Comparison of ENCODE assay signal across 12 cellular contexts in genomic region chr5:123881791-123882244, GRCh38.
DNase-seq lines count a peak whose midpoint lies in the region; ATAC-seq and TF ChIP-seq lines count a peak whose summit lies in the region.
"Had no signal": no experiment of that assay in that cellular context is flagged by ENCODE, and none has a peak within 500 bp of the region (broad histone marks: within the 10 kb centered on the region; RNA-seq: fewer than 3 reads in every experiment).

No MANE protein-coding gene starts in this region.

- TF ChIP-seq CTCF in nephron (IDR thresholded peaks at IDR 0.05; ENCODE audit: unreplicated experiment in 3 of 3), result no peak
- no peak for TF ChIP-seq CTCF in esophagus squamous epithelium (IDR thresholded peaks at IDR 0.05)

- peaks cover 0 to 18% (median 3%) of the 10 kb centered on the region in 3 donors for H3K4me1 ChIP-seq in esophagus squamous epithelium

- intact Hi-C loops in esophagus squamous epithelium (cut with DNase I), result no loop called here

- H3K4me1 Mint-ChIP-seq in nephron, result peaks cover 45% of the 10 kb centered on the region

- no peak for TF ChIP-seq POLR2A in esophagus squamous epithelium (IDR thresholded peaks at IDR 0.05)

- no peak for ATAC-seq in GM18502 (IDR thresholded peaks at IDR 0.05; ENCODE audit: poor library complexity, unreplicated experiment)

- no peaks in the 10 kb centered on the region for H3K27me3 Mint-ChIP-seq in nephron (ENCODE audit: low read depth)

- H3K4me3 Mint-ChIP-seq in nephron, result peak overlapping the region; percentile 29 to 72 (median 66)

- H3K36me3 ChIP-seq in esophagus squamous epithelium, result no peaks in the 10 kb centered on the region
- H3K36me3 ChIP-seq: neutrophil had no signal

- WGBS in esophagus squamous epithelium, 2 donors, result 31 to 38% methylated on average over 5 of the region's 5 CpGs

- H3K27ac Mint-ChIP-seq in nephron, result peak overlapping the region; percentile 70 to 95 (median 79)

- no peaks in the 10 kb centered on the region for H3K9me3 Mint-ChIP-seq in nephron

- no peak overlapping the region for H3K27ac ChIP-seq in esophagus squamous epithelium
- H3K27ac ChIP-seq: neutrophil had no signal

- H3K27me3 ChIP-seq in esophagus squamous epithelium, result no peaks in the 10 kb centered on the region
- H3K27me3 ChIP-seq: neutrophil had no signal

- DNase-seq in DMS 273 (lab: John Stamatoyannopoulos, UW; ENCODE audit: unreplicated experiment), result peak; percentile 65
- DNase-seq in NCI-H1105 (lab: John Stamatoyannopoulos, UW), result peak; percentile 10
- DNase-seq in dermis blood vessel endothelial cell, result peak; percentile 85
- DNase-seq in stimulated activated CD4-positive, alpha-beta T cell treated with anti-CD3 and anti-CD28 coated beads, Interleukin-12 subunit alpha, Interleukin-12 subunit beta, amount 100 ng/mL, for 4 hours, result no peak
- DNase-seq in esophagus squamous epithelium (lab: John Stamatoyannopoulos, UW), result no peak
- DNase-seq in SKM-1 (lab: John Stamatoyannopoulos, UW; ENCODE audit: unreplicated experiment), result no peak
- DNase-seq: activated CD4-positive, alpha-beta T cell treated with anti-CD3 and anti-CD28 coated beads for 4 hours; activated gamma-delta T cell; stimulated activated CD4-positive, alpha-beta T cell treated with anti-CD3 and anti-CD28 coated beads, Interleukin-4, amount 100 ng/mL, for 1 hour had no signal

- no peaks in the 10 kb centered on the region for H3K9me3 ChIP-seq in esophagus squamous epithelium
- H3K9me3 ChIP-seq: neutrophil had no signal

- H3K4me3 ChIP-seq in esophagus squamous epithelium, result no peak overlapping the region

- no peaks in the 10 kb centered on the region for H3K36me3 Mint-ChIP-seq in nephron (ENCODE audit: low read depth)

Comparison
In these comparisons a context has a peak if more than half of its experiments do, and no peak if none do; other contexts are left out.
1. DNase-seq: peak in DMS 273 (single experiment), NCI-H1105 (single experiment) and dermis blood vessel endothelial cell (single experiment); none in stimulated activated CD4-positive, alpha-beta T cell treated with anti-CD3 and anti-CD28 coated beads, Interleukin-12 subunit alpha, Interleukin-12 subunit beta, amount 100 ng/mL, for 4 hours (single experiment), esophagus squamous epithelium (single experiment) and SKM-1 (single experiment).